In the genomic region with DNA sequence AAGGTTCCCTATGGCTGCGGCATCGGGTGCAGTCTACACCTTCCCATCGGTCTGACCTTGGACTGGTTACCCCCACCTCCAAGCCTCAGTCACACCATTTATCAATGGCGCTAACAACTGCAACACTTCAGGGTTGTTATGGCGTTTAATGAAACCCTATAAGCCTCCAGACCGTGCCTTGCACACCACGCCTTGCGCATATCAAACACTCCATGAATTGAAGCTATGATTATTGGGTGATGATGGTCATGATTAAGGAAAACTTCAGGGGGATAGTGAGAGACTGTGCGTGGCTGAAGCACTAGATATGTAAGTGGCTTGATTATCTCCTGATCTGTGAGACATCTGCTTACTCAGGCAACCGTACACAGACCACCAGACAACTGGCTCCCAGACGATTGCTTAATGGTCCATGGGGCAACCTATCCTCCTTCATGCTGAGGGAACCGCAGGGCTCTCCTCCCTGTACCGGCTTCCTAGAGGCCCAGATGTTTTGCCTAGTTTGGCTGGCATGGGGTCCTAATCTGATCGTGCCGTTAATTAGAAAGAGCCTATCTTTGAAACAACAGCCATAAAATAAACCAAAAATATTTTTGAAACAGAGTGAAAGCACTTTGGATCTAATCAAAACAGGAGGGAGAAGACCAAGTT, we compare ENCODE assay signal across 14 cellular contexts. TPM values are rescaled to one million over a fixed set of nuclear protein-coding genes. Genes with fewer than 3 reads are reported as not detected.
A peak's percentile ranks its signal among the peaks of the same experiment; 100 is the strongest.
DNase-seq lines count a peak whose midpoint lies in the region; ATAC-seq and TF ChIP-seq lines count a peak whose summit lies in the region.
"Had no signal": no experiment of that assay in that cellular context is flagged by ENCODE, and none has a peak within 500 bp of the region (broad histone marks: within the 10 kb centered on the region; RNA-seq: fewer than 3 reads in every experiment).

No MANE protein-coding gene starts in this region.

- H3K36me3 Mint-ChIP-seq in Calu3 (ENCODE audit: insufficient read depth, unreplicated experiment): peaks cover 4% of the 10 kb centered on the region
- H3K36me3 Mint-ChIP-seq: IgD-negative memory B cell, T-cell had no signal

- no peaks in the 10 kb centered on the region for H3K27me3 Mint-ChIP-seq in Calu3 (ENCODE audit: unreplicated experiment)
- H3K27me3 Mint-ChIP-seq: activated B cell treated with CpG ODN at 0.5 μM for 24 hours, IgD-negative memory B cell, T-cell had no signal

- no peaks in the 10 kb centered on the region for H3K27me3 ChIP-seq in BE2C
- H3K27me3 ChIP-seq in HL-60 (ENCODE audit: insufficient read depth, poor library complexity, severe bottlenecking): no peaks in the 10 kb centered on the region

- H3K4me1 ChIP-seq in BE2C: peaks cover 38% of the 10 kb centered on the region

- intact Hi-C loops in Calu3 (cut with micrococcal nuclease; ENCODE audit: unreplicated experiment): no loop called here

- H3K27ac ChIP-seq in HL-60 (replicated peaks): peak overlapping the region; percentile 70

- ATAC-seq in GM21447 (IDR thresholded peaks at IDR 0.05; ENCODE audit: unreplicated experiment) (no peak), HG03521 (IDR thresholded peaks at IDR 0.05; ENCODE audit: unreplicated experiment) (no peak), HG03196 (IDR thresholded peaks at IDR 0.05; ENCODE audit: unreplicated experiment) (no peak)
- ATAC-seq: GM12878, T-cell had no signal

- H3K36me3 ChIP-seq in BE2C: no peaks in the 10 kb centered on the region

- no peaks in the 10 kb centered on the region for H3K9me3 ChIP-seq in BE2C

- H3K4me3 Mint-ChIP-seq in Calu3 (ENCODE audit: low read depth, unreplicated experiment): no peak overlapping the region
- H3K4me3 Mint-ChIP-seq: activated B cell treated with CpG ODN at 0.5 μM for 24 hours, IgD-negative memory B cell, T-cell had no signal

- H3K4me3 ChIP-seq in BE2C (ENCODE audit: low read depth, low read length) (no peak overlapping the region), HL-60 (replicated peaks; ENCODE audit: insufficient read depth, low read length) (no peak overlapping the region), fibroblast of pulmonary artery (replicated peaks; ENCODE audit: low read depth, low read length) (no peak overlapping the region)
- H3K4me3 ChIP-seq: GM12878 had no signal

- DNase-seq in BE2C (peak; percentile 62), HL-60 (ENCODE audit: low read depth in 1 of 2, low spot score in 1 of 2) (peak; percentile 62 to 90), SK-N-DZ (ENCODE audit: low spot score) (peak; percentile 67), fibroblast of pulmonary artery (ENCODE audit: low read depth) (peak; percentile 50), Calu3 (no peak)
- DNase-seq: activated B cell treated with CpG ODN at 0.5 μM for 24 hours, amygdala, NCI-H526 treated with DMSO at 0.1 percent for 48 hours, T-cell had no signal

- no peak for TF ChIP-seq CTCF in BE2C (IDR thresholded peaks at IDR 0.05; ENCODE audit: low read depth, low read length)
- no peak for TF ChIP-seq CTCF in HL-60 (IDR thresholded peaks at IDR 0.05; ENCODE audit: insufficient read depth, low read length)
- no peak for TF ChIP-seq CTCF in fibroblast of pulmonary artery (IDR thresholded peaks at IDR 0.05; ENCODE audit: low read length, missing control alignments)
- no peak for TF ChIP-seq CTCF in Calu3 (IDR thresholded peaks at IDR 0.05; ENCODE audit: unreplicated experiment)

- no TSS peak for BruUV-seq in Calu3 (replicated peaks; lab: Mats Ljungman, UMichigan)

- H3K9me3 Mint-ChIP-seq in Calu3 (ENCODE audit: low read depth, unreplicated experiment): no peaks in the 10 kb centered on the region
- H3K9me3 Mint-ChIP-seq: activated B cell treated with CpG ODN at 0.5 μM for 24 hours, IgD-negative memory B cell, T-cell had no signal

- no peak overlapping the region for H3K27ac Mint-ChIP-seq in Calu3 (ENCODE audit: unreplicated experiment)
- H3K27ac Mint-ChIP-seq: activated B cell treated with CpG ODN at 0.5 μM for 24 hours, IgD-negative memory B cell, T-cell had no signal

- CTCF ChIA-PET in Calu3 (lab: Charles Lee): no interaction called here

- peaks cover 26% of the 10 kb centered on the region for H3K4me1 Mint-ChIP-seq in Calu3 (ENCODE audit: low read depth, unreplicated experiment)
- H3K4me1 Mint-ChIP-seq: activated B cell treated with CpG ODN at 0.5 μM for 24 hours, IgD-negative memory B cell, T-cell had no signal

RNA-seq across cellular contexts. Expression of gene IRF2BP2, which starts 51.7 kb away (rescaled TPM):
- polyA plus RNA-seq in BE2C (2012; ENCODE audit: insufficient read depth, insufficient read length, low read depth): 199 TPM
- polyA plus RNA-seq in SK-N-DZ (2014; cell fraction: cytosol; rRNA removed): 32.0 and 33.3 TPM in 2 replicates
- 24.3 and 26.1 TPM in 2 replicates for polyA plus RNA-seq in SK-N-DZ (2014; cell fraction: nucleus; rRNA removed)
- total RNA-seq in Calu3 (2022): 192 and 196 TPM in 2 replicates
